ENCODE assay signal across 12 cellular contexts in the genomic region with DNA sequence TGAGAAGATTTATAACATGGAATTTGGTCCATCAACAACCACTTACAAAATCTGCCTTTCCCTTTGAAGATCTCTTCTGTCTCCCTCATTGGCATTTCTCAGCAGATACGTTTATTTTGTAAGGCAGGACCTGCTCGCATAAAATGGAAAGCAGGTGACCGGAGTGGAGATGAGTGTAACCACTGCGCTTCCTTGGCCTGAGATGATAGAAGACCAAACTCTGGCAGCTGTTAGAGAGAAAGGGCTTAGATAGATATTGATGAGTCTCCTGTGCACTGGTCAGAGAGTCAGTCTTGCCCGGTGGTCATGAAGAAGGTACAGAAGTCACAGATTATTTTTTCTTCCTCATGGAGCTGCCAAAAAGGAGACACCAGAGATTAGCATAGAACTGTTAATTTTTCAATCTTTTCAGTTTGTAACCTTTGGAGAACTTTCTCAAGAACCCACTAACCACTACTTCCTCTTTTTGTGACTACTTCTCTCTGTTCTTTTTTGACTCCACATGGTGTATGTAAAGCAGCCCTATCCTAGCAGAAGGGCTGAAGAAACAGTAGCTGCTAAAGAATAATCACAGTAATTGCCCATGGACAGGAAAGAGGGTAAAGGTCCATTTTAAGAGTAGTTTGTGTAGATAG. TPM values are rescaled to one million over a fixed set of nuclear protein-coding genes. Genes with fewer than 3 reads are reported as not detected.
DNase-seq lines count a peak whose midpoint lies in the region; ATAC-seq and TF ChIP-seq lines count a peak whose summit lies in the region.
"Had no signal": no experiment of that assay in that cellular context is flagged by ENCODE, and none has a peak within 500 bp of the region (broad histone marks: within the 10 kb centered on the region; RNA-seq: fewer than 3 reads in every experiment).

No MANE protein-coding gene starts in this region.

- no peak overlapping the region for H3K9ac ChIP-seq in mesenchymal stem cell (ENCODE audit: low read length)

- H2AK5ac ChIP-seq in mesenchymal stem cell (ENCODE audit: low read length, severe bottlenecking), result no peak overlapping the region

- H3K14ac ChIP-seq in mesenchymal stem cell (ENCODE audit: low read length in 2 of 2), result no peak overlapping the region

- intact Hi-C loops in left cardiac atrium (cut with DNase I), result no loop called here
- intact Hi-C loops in heart right ventricle (cut with DNase I), result no loop called here

- no peak overlapping the region for H4K91ac ChIP-seq in mesenchymal stem cell (ENCODE audit: low read length)

- H3K18ac ChIP-seq in mesenchymal stem cell (ENCODE audit: low read depth in 1 of 2, low read length in 2 of 2), result no peak overlapping the region

- H3K23ac ChIP-seq in mesenchymal stem cell (ENCODE audit: low read length in 2 of 2), result no peak overlapping the region

- H2BK5ac ChIP-seq in mesenchymal stem cell (ENCODE audit: low read depth, low read length, poor library complexity, severe bottlenecking), result no peak overlapping the region

- 85% methylated on average over 4 of the region's 5 CpGs for WGBS in mesenchymal stem cell
- WGBS in heart right ventricle, 2 donors, result 81 to 83% methylated on average over 5 of the region's 5 CpGs

- H3K9me3 ChIP-seq in mesenchymal stem cell (ENCODE audit: control insufficient read depth, low read length) (no peaks in the 10 kb centered on the region), heart right ventricle (no peaks in the 10 kb centered on the region)
- H3K9me3 ChIP-seq: testis had no signal

- ATAC-seq in GM18517 (IDR thresholded peaks at IDR 0.05; ENCODE audit: unreplicated experiment) (peak; percentile 97), GM21737 (IDR thresholded peaks at IDR 0.05; ENCODE audit: unreplicated experiment) (peak; percentile 91), HG03521 (IDR thresholded peaks at IDR 0.05; ENCODE audit: unreplicated experiment) (peak; percentile 96), left cardiac atrium (no peak), heart right ventricle (no peak)
- ATAC-seq: right cardiac atrium had no signal

- no peaks in the 10 kb centered on the region for H3K4me1 ChIP-seq in mesenchymal stem cell (ENCODE audit: control insufficient read depth, insufficient read depth, low read depth, low read length)
- peaks cover 0 to 18% (median 0%) of the 10 kb centered on the region in 9 donors for H3K4me1 ChIP-seq in heart right ventricle
- H3K4me1 ChIP-seq: testis had no signal

- H3K27ac ChIP-seq in caudate nucleus (ENCODE audit: low read depth, low read length), result no peak overlapping the region
- no peak overlapping the region for H3K27ac ChIP-seq in mesenchymal stem cell (ENCODE audit: low read length, poor library complexity, severe bottlenecking)
- no peak overlapping the region for H3K27ac ChIP-seq in heart right ventricle
- H3K27ac ChIP-seq: testis had no signal

- H3K4ac ChIP-seq in mesenchymal stem cell (ENCODE audit: low read depth in 1 of 2, low read length in 2 of 2), result no peak overlapping the region

- no peak overlapping the region for H4K8ac ChIP-seq in mesenchymal stem cell (ENCODE audit: low read length)

- peaks cover 0 to 6% of the 10 kb centered on the region in 2 experiments for H3K27me3 ChIP-seq in mesenchymal stem cell (ENCODE audit: control insufficient read depth in 1 of 2, insufficient read depth in 1 of 2, low read length in 2 of 2)
- peaks cover 0 to 40% (median 3%) of the 10 kb centered on the region in 7 donors for H3K27me3 ChIP-seq in heart right ventricle
- H3K27me3 ChIP-seq: testis had no signal

- no peak overlapping the region for H2BK15ac ChIP-seq in mesenchymal stem cell (ENCODE audit: low read depth, poor library complexity, severe bottlenecking)

- TF ChIP-seq CTCF in heart right ventricle (IDR thresholded peaks at IDR 0.05), result no peak

- DNase-seq in germinal center (ENCODE audit: low spot score) (peak; percentile 73), caudate nucleus (lab: John Stamatoyannopoulos, UW) (no peak), left cardiac atrium (no peak), mesenchymal stem cell (no peak), heart right ventricle (no peak)
- DNase-seq: activated CD4-positive, alpha-beta T cell treated with anti-CD3 and anti-CD28 coated beads, Interleukin-2, amount 10 ng/mL, durations not matched to agents 7 days and 5 days; NCI-H2029 treated with DMSO at 0.1 percent for 48 hours; right cardiac atrium; testis had no signal

- H3K36me3 ChIP-seq in mesenchymal stem cell (ENCODE audit: control insufficient read depth in 1 of 2, insufficient read depth in 2 of 2, low read depth in 1 of 2, low read length in 2 of 2) (no peaks in the 10 kb centered on the region), heart right ventricle (no peaks in the 10 kb centered on the region)

- no peaks in the 10 kb centered on the region for H3K79me1 ChIP-seq in mesenchymal stem cell (replicated peaks; ENCODE audit: low read length, poor library complexity, severe bottlenecking)

- H2BK12ac ChIP-seq in mesenchymal stem cell (ENCODE audit: low read length in 2 of 2), result no peak overlapping the region

- no peak overlapping the region for H3K4me2 ChIP-seq in mesenchymal stem cell (ENCODE audit: low read length, poor library complexity, severe bottlenecking)

- H2BK120ac ChIP-seq in mesenchymal stem cell (ENCODE audit: low read depth, low read length), result no peak overlapping the region

- H2AFZ ChIP-seq in mesenchymal stem cell (ENCODE audit: low read depth, low read length), result no peak overlapping the region

- no peak overlapping the region for H3K4me3 ChIP-seq in mesenchymal stem cell (ENCODE audit: insufficient read depth in 1 of 2, low read depth in 1 of 2, low read length in 2 of 2)
- no peak overlapping the region for H3K4me3 ChIP-seq in heart right ventricle
- H3K4me3 ChIP-seq: testis had no signal

RNA-seq across cellular contexts. Expression of a gene that starts 47.6 kb away (rescaled TPM):
- total RNA-seq in left cardiac atrium, result under 1 TPM; 0.10 to 0.24 TPM
- not detected for polyA plus RNA-seq in mesenchymal stem cell (2013, experiment 1 of 2)
- polyA plus RNA-seq in mesenchymal stem cell (2013, experiment 2 of 2), result not detected
- total RNA-seq in heart right ventricle, result 1 to 10 TPM in 1 of 10 donors, under 1 TPM in 2, not detected in 7; 0.13 to 1.3 (median 0.20) TPM
- polyA plus RNA-seq in heart right ventricle, result under 1 TPM in 1 of 2 donors, not detected in 1; 0.01 TPM
- polyA plus RNA-seq: right cardiac atrium had no signal

RNA-seq across cellular contexts. Expression of a gene that starts 55.1 kb away (rescaled TPM):
- total RNA-seq in left cardiac atrium (not detected), heart right ventricle (not detected)
- not detected for polyA plus RNA-seq in mesenchymal stem cell (2013, experiment 1 of 2)
- not detected for polyA plus RNA-seq in mesenchymal stem cell (2013, experiment 2 of 2)
- not detected for polyA plus RNA-seq in heart right ventricle
- total RNA-seq: activated CD4-positive, alpha-beta T cell treated with anti-CD3 and anti-CD28 coated beads, Interleukin-2, amount 10 ng/mL, durations not matched to agents 7 days and 5 days; right cardiac atrium had no signal
- polyA plus RNA-seq: right cardiac atrium had no signal

Comparison
In these comparisons a context has a peak if more than half of its experiments do, and no peak if none do; other contexts are left out.
1. ATAC-seq: peak in GM18517 (single experiment), GM21737 (single experiment) and HG03521 (single experiment); none in left cardiac atrium (0 of 2) and heart right ventricle (0 of 8).